8 cellular contexts compared by ENCODE assay signal in genomic region chr12:7108042-7108927, GRCh38. TPM values are rescaled to one million over a fixed set of nuclear protein-coding genes. Genes with fewer than 3 reads are reported as not detected.
DNase-seq lines count a peak whose midpoint lies in the region; ATAC-seq and TF ChIP-seq lines count a peak whose summit lies in the region.

No MANE protein-coding gene starts in this region.

- peak overlapping the region; percentile 93 for H3K27ac Mint-ChIP-seq in mesothelial cell of epicardium

- H3K4me1 Mint-ChIP-seq in mesothelial cell of epicardium: peaks cover 18% of the 10 kb centered on the region

- H3K9me3 Mint-ChIP-seq in mesothelial cell of epicardium: peaks cover 14% of the 10 kb centered on the region

- no peak for TF ChIP-seq CTCF in mesothelial cell of epicardium (IDR thresholded peaks at IDR 0.05; ENCODE audit: unreplicated experiment)

- peak; percentile 87 for ATAC-seq in HG02870 (IDR thresholded peaks at IDR 0.05; ENCODE audit: unreplicated experiment)

- peaks cover 18% of the 10 kb centered on the region for H3K36me3 Mint-ChIP-seq in mesothelial cell of epicardium

- H3K4me3 Mint-ChIP-seq in mesothelial cell of epicardium: peak overlapping the region; percentile 88

- DNase-seq in NCI-H2227 (lab: John Stamatoyannopoulos, UW; ENCODE audit: unreplicated experiment): peak; percentile 32
- no peak for DNase-seq in NCI-H2227 treated with DMSO at 0.1 percent for 48 hours (lab: John Stamatoyannopoulos, UW)
- peak; percentile 76 for DNase-seq in NCI-H2171 (lab: John Stamatoyannopoulos, UW)
- peak; percentile 57 to 59 for DNase-seq in activated CD4-positive, alpha-beta T cell treated with anti-CD3 and anti-CD28 coated beads, Interleukin-2, amount 50 U/mL, for 4 hours
- DNase-seq in effector CD8-positive, alpha-beta T cell (lab: John Stamatoyannopoulos, UW): peak; percentile 43
- DNase-seq in mesothelial cell of epicardium (ENCODE audit: low spot score in 2 of 2, unreplicated experiment in 2 of 2): peak; percentile 18 to 67
- peak; percentile 31 to 56 for DNase-seq in stimulated activated CD8-positive, alpha-beta memory T cell treated with anti-CD3 and anti-CD28 coated beads, Interleukin-4, amount 100 ng/mL, for 4 hours (ENCODE audit: low read depth in 2 of 2, low spot score in 1 of 2)

- no peaks in the 10 kb centered on the region for H3K27me3 Mint-ChIP-seq in mesothelial cell of epicardium (ENCODE audit: low read depth)

RNA-seq across cellular contexts. Expression of gene C1RL, which starts 0.7 kb away (rescaled TPM):
- total RNA-seq in mesothelial cell of epicardium: 50.6 to 59.2 TPM (median 58.5 TPM) in 3 replicates

RNA-seq across cellular contexts. Expression of gene C1R, which starts 16.0 kb away (rescaled TPM):
- 41.5 to 45.9 TPM (median 45.1 TPM) in 3 replicates for total RNA-seq in mesothelial cell of epicardium

RNA-seq across cellular contexts. Expression of gene RBP5, which starts 20.4 kb away (rescaled TPM):
- total RNA-seq in mesothelial cell of epicardium: 2.1 to 2.5 TPM (median 2.3 TPM) in 3 replicates

RNA-seq across cellular contexts. Expression of gene CLSTN3, which starts 21.9 kb away (rescaled TPM):
- 79.1 to 81.3 TPM (median 81.1 TPM) in 3 replicates for total RNA-seq in mesothelial cell of epicardium

RNA-seq across cellular contexts. Expression of gene C1S, which starts 47.8 kb away (rescaled TPM):
- total RNA-seq in mesothelial cell of epicardium: 46.1 to 47.3 TPM (median 46.7 TPM) in 3 replicates
